In the genomic region with DNA sequence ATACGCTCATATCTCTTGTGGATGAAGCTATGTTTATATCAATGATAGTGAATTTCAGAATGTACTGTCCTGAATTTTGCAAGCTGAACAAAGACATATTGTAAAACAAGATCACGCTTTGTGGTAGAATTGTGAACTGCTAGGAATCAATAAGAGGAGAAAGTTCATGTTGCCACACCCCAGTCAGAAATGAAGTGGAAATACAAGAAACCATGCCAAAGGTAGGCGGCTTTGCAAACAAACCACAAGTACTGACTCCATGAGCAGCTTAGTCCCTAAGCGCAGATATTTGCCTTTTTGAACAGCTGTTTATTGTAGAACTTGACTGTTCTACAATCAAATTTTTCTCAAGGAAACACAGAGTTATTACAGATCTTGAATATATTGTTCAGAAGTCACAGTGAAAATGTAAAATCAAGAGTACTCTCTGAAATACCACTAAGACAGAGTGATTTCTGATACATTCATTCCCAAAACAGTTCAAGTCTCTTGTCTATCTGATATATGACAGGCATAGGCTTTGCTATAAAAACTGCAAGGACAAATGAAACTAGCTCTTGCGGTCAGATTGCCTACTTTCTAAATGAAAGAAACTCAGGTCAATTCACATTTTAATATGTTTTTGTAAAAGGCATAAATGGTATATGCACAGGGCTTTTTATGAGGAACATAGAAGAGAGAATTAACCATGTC, we compare ENCODE assay signal across 16 cellular contexts.
DNase-seq lines count a peak whose midpoint lies in the region; ATAC-seq and TF ChIP-seq lines count a peak whose summit lies in the region.
"Had no signal": no experiment of that assay in that cellular context is flagged by ENCODE, and none has a peak within 500 bp of the region (broad histone marks: within the 10 kb centered on the region; RNA-seq: fewer than 3 reads in every experiment).

No MANE protein-coding gene starts in this region.

- 17% methylated on average over 5 of the region's 5 CpGs for WGBS in mammary epithelial cell (ENCODE audit: low coverage, missing lambda C conversion rate)
- 17 to 19% methylated on average over 5 of the region's 5 CpGs for WGBS in tibial nerve, 2 donors

- no peak overlapping the region for H3K9ac ChIP-seq in mammary epithelial cell (ENCODE audit: insufficient read depth, low read length)
- H3K9ac ChIP-seq: BLaER1 treated with 17β-estradiol and CSF1 and Interleukin-3, amounts not matched to agents 10 nM and 100 nM had no signal

- no peaks in the 10 kb centered on the region for H3K9me3 ChIP-seq in mammary epithelial cell (replicated peaks; ENCODE audit: insufficient read depth, low read length)
- no peaks in the 10 kb centered on the region for H3K9me3 ChIP-seq in left lung
- H3K9me3 ChIP-seq in tibial nerve = no peaks in the 10 kb centered on the region
- H3K9me3 ChIP-seq: esophagus squamous epithelium, tibial artery had no signal

- intact Hi-C loops in mammary epithelial cell (cut with micrococcal nuclease) = no loop called here
- intact Hi-C loops in left lung (cut with DNase I) = no loop called here

- no peak for TF ChIP-seq CTCF in mammary epithelial cell (conservative IDR thresholded peaks at IDR 0.05 in 1 of 2, IDR thresholded peaks at IDR 0.05 in 1 of 2; ENCODE audit: extremely low read depth in 1 of 2, insufficient read depth in 1 of 2, low read depth in 1 of 2, low read length in 2 of 2)
- no peak for TF ChIP-seq CTCF in left lung (IDR thresholded peaks at IDR 0.05)
- peak in 3 of 5 experiments; percentile 12 to 62 (median 40) for TF ChIP-seq CTCF in tibial nerve (IDR thresholded peaks at IDR 0.05)

- no peak overlapping the region for H3K4me3 ChIP-seq in mammary epithelial cell (replicated peaks in 1 of 3; ENCODE audit: insufficient read depth in 1 of 3, low read depth in 2 of 3, low read length in 3 of 3)
- no peak overlapping the region for H3K4me3 ChIP-seq in left lung
- H3K4me3 ChIP-seq in tibial nerve = no peak overlapping the region
- H3K4me3 ChIP-seq: BLaER1 treated with 17β-estradiol and CSF1 and Interleukin-3, amounts not matched to agents 10 nM and 100 nM; esophagus squamous epithelium; tibial artery had no signal

- no TSS peak for BruUV-seq in mammary epithelial cell (replicated peaks; lab: Mats Ljungman, UMichigan)

- TF ChIP-seq POLR2A in tibial nerve (IDR thresholded peaks at IDR 0.05) = peak in 1 of 2 donors; percentile 10

- H3K4me2 ChIP-seq in mammary epithelial cell (ENCODE audit: insufficient read depth, low read depth, low read length) = peak overlapping the region; percentile 45
- H3K4me2 ChIP-seq: BLaER1 treated with 17β-estradiol and CSF1 and Interleukin-3, amounts not matched to agents 10 nM and 100 nM had no signal

- TF ChIP-seq EP300 in tibial nerve (IDR thresholded peaks at IDR 0.05) = peak; percentile 85 to 92

- H3K27ac ChIP-seq in mammary epithelial cell (ENCODE audit: insufficient read depth, low read depth, low read length) (no peak overlapping the region), left lung (peak overlapping the region; percentile 34 to 43), tibial nerve (peak overlapping the region; percentile 54 to 91 (median 80))
- H3K27ac ChIP-seq: BLaER1 treated with 17β-estradiol and CSF1 and Interleukin-3, amounts not matched to agents 10 nM and 100 nM; tibial artery had no signal

- CTCF ChIA-PET in mammary epithelial cell (lab: Charles Lee; ENCODE audit: low non-redundant PET) = interaction anchor here (0.5 to 0.6 kb wide), 2 partner anchors 17 to 739 kb away, joined by 3 to 6 read pairs; no protein-coding TSS in a partner anchor

- H2AFZ ChIP-seq in mammary epithelial cell (ENCODE audit: low read depth, low read length) = no peak overlapping the region

- ATAC-seq in left lung = peak; percentile 97
- no peak for ATAC-seq in stimulated activated naive CD8-positive, alpha-beta T cell treated with anti-CD3 and anti-CD28 coated beads, Interleukin-15, Interleukin-2, amounts not matched to agents 100 U/mL and 50 U/mL, for 24 hours
- no peak for ATAC-seq in GM19463 (IDR thresholded peaks at IDR 0.05; ENCODE audit: unreplicated experiment)

- in situ Hi-C loops in mammary epithelial cell (cut with MboI; ENCODE audit: low sequenced_read_pairs in 2 of 2) = no loop called here

- DNase-seq in NCI-H510A (lab: John Stamatoyannopoulos, UW) (peak; percentile 21), mammary epithelial cell (peak; percentile 77), left lung (no peak), tibial nerve (ENCODE audit: low spot score in 2 of 2) (peak in 1 of 2 donors; percentile 59)
- DNase-seq in stimulated activated naive CD8-positive, alpha-beta T cell treated with anti-CD3 and anti-CD28 coated beads, Interleukin-15, Interleukin-2, amounts not matched to agents 100 U/mL and 50 U/mL, for 24 hours = no peak
- no peak for DNase-seq in effector CD8-positive, alpha-beta T cell (lab: John Stamatoyannopoulos, UW)
- DNase-seq: activated CD4-positive, alpha-beta T cell treated with anti-CD3 and anti-CD28 coated beads for 48 hours; activated naive CD8-positive, alpha-beta T cell treated with anti-CD3 and anti-CD28 coated beads, Interleukin-2, amount 10 ng/mL, durations not matched to agents 7 days and 5 days; activated T-cell treated with anti-CD3 and anti-CD28 coated beads, Interleukin-2, amount 50 U/mL, for 1 hour; esophagus squamous epithelium; IMR-90; mesendoderm; NCI-H526 treated with DMSO at 0.1 percent for 48 hours; tibial artery had no signal

- no peaks in the 10 kb centered on the region for H3K36me3 ChIP-seq in mammary epithelial cell (ENCODE audit: insufficient read depth, low read length)
- no peaks in the 10 kb centered on the region for H3K36me3 ChIP-seq in left lung
- H3K36me3 ChIP-seq in tibial nerve = no peaks in the 10 kb centered on the region
- H3K36me3 ChIP-seq: BLaER1 treated with 17β-estradiol and CSF1 and Interleukin-3, amounts not matched to agents 10 nM and 100 nM; esophagus squamous epithelium; tibial artery had no signal

- H3K79me2 ChIP-seq in mammary epithelial cell (ENCODE audit: insufficient read depth, low read length) = no peaks in the 10 kb centered on the region

- H3K27me3 ChIP-seq in mammary epithelial cell (ENCODE audit: insufficient read depth, low read length) (no peaks in the 10 kb centered on the region), left lung (no peaks in the 10 kb centered on the region), tibial nerve (no peaks in the 10 kb centered on the region)
- H3K27me3 ChIP-seq: BLaER1 treated with 17β-estradiol and CSF1 and Interleukin-3, amounts not matched to agents 10 nM and 100 nM; esophagus squamous epithelium; tibial artery had no signal

- dilution Hi-C loops in mammary epithelial cell (cut with HindIII; ENCODE audit: low sequenced_read_pairs) = no loop called here

- H4K20me1 ChIP-seq in mammary epithelial cell (ENCODE audit: insufficient read depth, low read length) = no peaks in the 10 kb centered on the region
- H4K20me1 ChIP-seq: BLaER1 treated with 17β-estradiol and CSF1 and Interleukin-3, amounts not matched to agents 10 nM and 100 nM had no signal

- H3K4me1 ChIP-seq in mammary epithelial cell (ENCODE audit: insufficient read depth, low read length) (peaks cover 4% of the 10 kb centered on the region), left lung (no peaks in the 10 kb centered on the region), tibial nerve (peaks cover 0 to 71% (median 40%) of the 10 kb centered on the region in 4 donors)
- H3K4me1 ChIP-seq: esophagus squamous epithelium, tibial artery had no signal

Comparison
In these comparisons a context has a peak if more than half of its experiments do, and no peak if none do; other contexts are left out.
1. DNase-seq: peak in NCI-H510A (single experiment) and mammary epithelial cell (single experiment); none in left lung (0 of 2), stimulated activated naive CD8-positive, alpha-beta T cell treated with anti-CD3 and anti-CD28 coated beads, Interleukin-15, Interleukin-2, amounts not matched to agents 100 U/mL and 50 U/mL, for 24 hours (single experiment) and effector CD8-positive, alpha-beta T cell (single experiment).
2. CTCF ChIP-seq: peak in tibial nerve (3 of 5); none in mammary epithelial cell (0 of 2) and left lung (0 of 2).